ENCODE assay signal across 8 cellular contexts in genomic region chr12:31251707-31252611, GRCh38.
DNase-seq lines count a peak whose midpoint lies in the region; ATAC-seq, FAIRE-seq and TF ChIP-seq lines count a peak whose summit lies in the region.
"Not testable (repeated sequence)": the region's sequence is repeated elsewhere in the genome, so short reads cannot be mapped to it uniquely, and the experiment has no call there.

No MANE protein-coding gene starts in this region.

- not testable (repeated sequence) for H4K20me1 ChIP-seq in mammary epithelial cell (ENCODE audit: insufficient read depth, low read length)

- CTCF ChIA-PET in CD8-positive, alpha-beta T cell (lab: Charles Lee) = interaction anchor here (1.0 to 3.0 kb wide), 6 partner anchors 9 to 1051 kb away, joined by 3 to 20 read pairs (median 4); no protein-coding TSS in a partner anchor
- CTCF ChIA-PET in HEK293 (lab: Yijun Ruan, JAX) = interaction anchor here (0.7 to 10.6 kb wide), 25 partner anchors 9 to 1790 kb away, joined by 3 to 112 read pairs (median 3); no protein-coding TSS in a partner anchor
- CTCF ChIA-PET in activated CD4-positive, alpha-beta memory T cell treated with anti-CD3 and anti-CD28 coated beads for 36 hours (lab: Charles Lee) = interaction anchor here (0.6 to 2.9 kb wide), 13 partner anchors 9 to 384 kb away, joined by 3 to 40 read pairs (median 3); no protein-coding TSS in a partner anchor
- CTCF ChIA-PET in mammary epithelial cell (lab: Charles Lee; ENCODE audit: low non-redundant PET) = interaction anchor here (0.6 to 1.5 kb wide), 5 partner anchors 16 to 1503 kb away, joined by 3 to 13 read pairs (median 4); no protein-coding TSS in a partner anchor

- not testable (repeated sequence) for H3K79me2 ChIP-seq in mammary epithelial cell (ENCODE audit: insufficient read depth, low read length)

- dilution Hi-C loops in mammary epithelial cell (cut with HindIII; ENCODE audit: low sequenced_read_pairs) = not testable (repeated sequence)

- intact Hi-C loops in CD8-positive, alpha-beta T cell (cut with DNase I, micrococcal nuclease) = loop anchor here in 1 of 2 experiments (2.0 kb wide), 1 partner anchor 385 kb away; no protein-coding TSS in a partner anchor
- intact Hi-C loops in activated CD4-positive, alpha-beta memory T cell treated with anti-CD3 and anti-CD28 coated beads for 36 hours (cut with micrococcal nuclease) = loop anchor here (5.0 kb wide), 2 partner anchors 110 to 385 kb away; no protein-coding TSS in a partner anchor
- intact Hi-C loops in mammary epithelial cell (cut with micrococcal nuclease) = loop anchor here (1.0 to 5.0 kb wide), 2 partner anchors 20 to 385 kb away; no protein-coding TSS in a partner anchor
- intact Hi-C loops in pancreas (cut with DNase I) = loop anchor here in 1 of 3 donors (10.0 kb wide), 1 partner anchor 277 kb away; no protein-coding TSS in a partner anchor
- intact Hi-C loops in aorta (cut with DNase I) = not testable (repeated sequence)

- in situ Hi-C loops in mammary epithelial cell (cut with MboI; ENCODE audit: low sequenced_read_pairs in 2 of 2) = not testable (repeated sequence)

- H3K27me3 Mint-ChIP-seq in CD8-positive, alpha-beta T cell (ENCODE audit: low read depth); activated CD4-positive, alpha-beta memory T cell treated with anti-CD3 and anti-CD28 coated beads for 36 hours: not testable (repeated sequence)

- H3K36me3 Mint-ChIP-seq in CD8-positive, alpha-beta T cell; activated CD4-positive, alpha-beta memory T cell treated with anti-CD3 and anti-CD28 coated beads for 36 hours: not testable (repeated sequence)

- not testable (repeated sequence) for H3K36me3 ChIP-seq in CD8-positive, alpha-beta T cell (ENCODE audit: insufficient read depth, low read length); HEK293 (ENCODE audit: control insufficient read depth in 2 of 2, insufficient read depth in 1 of 2, low read length in 2 of 2); mammary epithelial cell (ENCODE audit: insufficient read depth, low read length); pancreas; aorta (ENCODE audit: control insufficient read depth in 1 of 2, insufficient read depth in 2 of 2, low read length in 1 of 2)

- not testable (repeated sequence) for H3K4me1 ChIP-seq in CD8-positive, alpha-beta T cell (ENCODE audit: insufficient read depth, low read length); HEK293 (ENCODE audit: control insufficient read depth, insufficient read depth, low read length); mammary epithelial cell (ENCODE audit: insufficient read depth, low read length); pancreas; aorta (ENCODE audit: control insufficient read depth in 1 of 2, insufficient read depth in 2 of 2, low read length in 2 of 2)

- not testable (repeated sequence) for H3K9me3 ChIP-seq in CD8-positive, alpha-beta T cell (ENCODE audit: low read length); HEK293 (ENCODE audit: control insufficient read depth, insufficient read depth, low read depth, low read length); mammary epithelial cell (replicated peaks; ENCODE audit: insufficient read depth, low read length); pancreas; aorta (ENCODE audit: control insufficient read depth, low read length)

- WGBS in mammary epithelial cell (ENCODE audit: low coverage, missing lambda C conversion rate) = 76% methylated on average over 32 of the region's 34 CpGs
- WGBS in pancreas, 2 donors = 58 to 66% methylated on average over 33 to 34 of the region's 34 CpGs
- WGBS in aorta, 2 donors = 60 to 61% methylated on average over 34 of the region's 34 CpGs

- peak overlapping the region; percentile 80 for H3K4me3 Mint-ChIP-seq in CD8-positive, alpha-beta T cell
- H3K4me3 Mint-ChIP-seq in activated CD4-positive, alpha-beta memory T cell treated with anti-CD3 and anti-CD28 coated beads for 36 hours = peak overlapping the region; percentile 56

- ATAC-seq in CD8-positive, alpha-beta T cell; pancreas; aorta (ENCODE audit: low FRiP score): not testable (repeated sequence)

- TF ChIP-seq CTCF in CD8-positive, alpha-beta T cell (IDR thresholded peaks at IDR 0.05) = peak; percentile 58
- TF ChIP-seq CTCF in HEK293 (tag by site-specific recombination; IDR thresholded peaks at IDR 0.05); pancreas (IDR thresholded peaks at IDR 0.05): not testable (repeated sequence)
- TF ChIP-seq CTCF in mammary epithelial cell (conservative IDR thresholded peaks at IDR 0.05 in 1 of 2, IDR thresholded peaks at IDR 0.05 in 1 of 2; ENCODE audit: extremely low read depth in 1 of 2, insufficient read depth in 1 of 2, low read depth in 1 of 2, low read length in 2 of 2) = peak; percentile 30

- POLR2A ChIA-PET in CD8-positive, alpha-beta T cell (lab: Charles Lee) = interaction anchor here (1.1 kb wide), 1 partner anchor 20 kb away, joined by 3 read pairs; no protein-coding TSS in a partner anchor
- POLR2A ChIA-PET in HEK293 (lab: Yijun Ruan, JAX) = interaction anchor here (0.6 kb wide), 1 partner anchor 349 kb away, joined by 3 read pairs; no protein-coding TSS in a partner anchor
- POLR2A ChIA-PET in activated CD4-positive, alpha-beta memory T cell treated with anti-CD3 and anti-CD28 coated beads for 36 hours (lab: Charles Lee) = interaction anchor here (0.6 kb wide), 1 partner anchor 462 kb away, joined by 3 read pairs; no protein-coding TSS in a partner anchor

- peak overlapping the region; percentile 48 for H2AFZ ChIP-seq in mammary epithelial cell (ENCODE audit: low read depth, low read length)

- not testable (repeated sequence) for H3K27ac ChIP-seq in CD8-positive, alpha-beta T cell (ENCODE audit: low read depth, low read length); HEK293 (ENCODE audit: extremely low read depth, low read depth, low read length); mammary epithelial cell (ENCODE audit: insufficient read depth, low read depth, low read length); pancreas; aorta (ENCODE audit: low read depth in 1 of 2, low read length in 2 of 2)

- not testable (repeated sequence) for H3K9me3 Mint-ChIP-seq in CD8-positive, alpha-beta T cell; activated CD4-positive, alpha-beta memory T cell treated with anti-CD3 and anti-CD28 coated beads for 36 hours

- H3K9ac ChIP-seq in mammary epithelial cell (ENCODE audit: insufficient read depth, low read length) = not testable (repeated sequence)

- not testable (repeated sequence) for H3K4me1 Mint-ChIP-seq in CD8-positive, alpha-beta T cell (ENCODE audit: low read depth); activated CD4-positive, alpha-beta memory T cell treated with anti-CD3 and anti-CD28 coated beads for 36 hours (ENCODE audit: low read depth)

- not testable (repeated sequence) for BruUV-seq in mammary epithelial cell (replicated peaks; lab: Mats Ljungman, UMichigan)

- DNase-seq in CD8-positive, alpha-beta T cell; mammary epithelial cell; aorta: not testable (repeated sequence)
- DNase-seq in OCI-M1 (lab: John Stamatoyannopoulos, UW) (peak; percentile 29), germinal center (ENCODE audit: low spot score) (peak; percentile 23), pancreas (peak in 1 of 6 donors; percentile 28)
- DNase-seq in activated CD4-positive, alpha-beta memory T cell treated with anti-CD3 and anti-CD28 coated beads for 36 hours = peak; percentile 23

- H3K27me3 ChIP-seq in CD8-positive, alpha-beta T cell (ENCODE audit: insufficient read depth, low read length); mammary epithelial cell (ENCODE audit: insufficient read depth, low read length); pancreas; aorta (ENCODE audit: control insufficient read depth in 1 of 2, insufficient read depth in 2 of 2, low read length in 1 of 2): not testable (repeated sequence)

- H3K27ac Mint-ChIP-seq in CD8-positive, alpha-beta T cell = peak overlapping the region; percentile 74
- H3K27ac Mint-ChIP-seq in activated CD4-positive, alpha-beta memory T cell treated with anti-CD3 and anti-CD28 coated beads for 36 hours = not testable (repeated sequence)

- not testable (repeated sequence) for H3K4me2 ChIP-seq in mammary epithelial cell (ENCODE audit: insufficient read depth, low read depth, low read length)

- not testable (repeated sequence) for H3K4me3 ChIP-seq in CD8-positive, alpha-beta T cell (ENCODE audit: low read depth, low read length); HEK293 (ENCODE audit: low read depth, low read length)
- H3K4me3 ChIP-seq in mammary epithelial cell (replicated peaks in 1 of 3; ENCODE audit: insufficient read depth in 1 of 3, low read depth in 2 of 3, low read length in 3 of 3) (peak overlapping the region in 1 of 3 experiments; percentile 26), pancreas (peak overlapping the region in 1 of 4 donors; percentile 35), aorta (ENCODE audit: low read length in 2 of 2) (peak overlapping the region; percentile 9 to 24)

- peak; percentile 95 for FAIRE-seq in pancreas (lab: Jason Lieb, UNC)

TF ChIP-seq in HEK293, 187 proteins besides CTCF, POLR2A, EP300 and RAD21:
- TF ChIP-seq ZNF654 (tag by site-specific recombination; IDR thresholded peaks at IDR 0.05; ENCODE audit: low read depth) = peak; percentile 44
